Comparison of ENCODE assay signal across 32 cellular contexts in the genomic region with DNA sequence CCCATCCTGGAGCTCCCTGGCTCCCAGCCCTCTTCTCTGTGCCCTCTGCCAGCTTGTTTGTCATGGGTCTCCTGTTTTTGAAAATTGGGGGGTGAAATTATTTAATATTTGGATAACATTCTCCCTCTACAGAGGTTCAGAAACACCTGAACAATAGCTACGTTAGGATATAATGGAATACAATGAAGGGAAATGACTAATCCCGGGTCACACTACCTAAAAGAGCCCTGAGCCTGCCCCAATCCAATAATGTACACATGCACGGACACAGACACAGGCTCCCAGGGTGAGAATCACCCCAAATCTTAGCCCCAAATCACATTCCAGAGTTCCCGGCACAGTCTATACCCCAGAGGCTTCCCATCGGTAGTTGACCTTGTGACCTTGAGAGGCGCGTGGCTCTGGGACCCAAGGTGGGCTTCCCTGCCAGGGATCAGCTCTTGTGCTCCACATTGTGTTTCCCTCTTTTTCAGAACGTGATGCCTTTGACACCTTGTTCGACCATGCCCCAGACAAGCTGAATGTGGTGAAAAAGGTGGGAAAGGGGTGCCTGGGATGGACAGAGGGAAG.
"Had no signal": no experiment of that assay in that cellular context is flagged by ENCODE, and none has a peak within 500 bp of the region (broad histone marks: within the 10 kb centered on the region; RNA-seq: fewer than 3 reads in every experiment).

No MANE protein-coding gene starts in this region.

- H3K27me3 ChIP-seq: brain microvascular endothelial cell, Peyer's patch, SJSA1 had no signal

- H3K4me1 ChIP-seq: Peyer's patch had no signal

- H3K27me3 Mint-ChIP-seq: activated CD8-positive, alpha-beta T cell treated with anti-CD3 and anti-CD28 coated beads for 36 hours; activated naive CD8-positive, alpha-beta T cell treated with anti-CD3 and anti-CD28 coated beads for 36 hours had no signal

- DNase-seq: activated CD4-positive, alpha-beta T cell treated with anti-CD3 and anti-CD28 coated beads, Interleukin-2, amount 10 ng/mL, durations not matched to agents 24 days and 14 days; activated CD4-positive, alpha-beta T cell treated with anti-CD3 and anti-CD28 coated beads, Interleukin-2, amount 50 U/mL, for 4 hours; activated CD8-positive, alpha-beta T cell treated with anti-CD3 and anti-CD28 coated beads for 36 hours; activated effector memory CD4-positive, alpha-beta T cell treated with anti-CD3 and anti-CD28 coated beads, Interleukin-2, amount 50 U/mL, for 16 hours; activated naive CD4-positive, alpha-beta T cell; activated naive CD4-positive, alpha-beta T cell treated with anti-CD3 and anti-CD28 coated beads, Interleukin-2, amount 50 U/mL, for 16 hours; activated naive CD8-positive, alpha-beta T cell treated with anti-CD3 and anti-CD28 coated beads for 36 hours; activated T-cell treated with anti-CD3 and anti-CD28 coated beads, Interleukin-2, amount 50 U/mL, for 1 hour; activated T-cell treated with anti-CD3 and anti-CD28 coated beads, Interleukin-2, amount 50 U/mL, for 72 hours; amniotic stem cell; aorta; brain microvascular endothelial cell; Kasumi-1; KG1; MM.1S; MV-4-11; NCI-H1092; NCI-H1436 treated with DMSO at 0.1 percent for 48 hours; NCI-H1694 treated with DMSO at 0.1 percent for 48 hours; NCI-H2029; NCI-H345; NCI-H524 treated with DMSO at 0.1 percent for 48 hours; PC-3; Peyer's patch; RPMI8226; SHP77 treated with DMSO at 0.1 percent for 48 hours had no signal

- H3K4me1 Mint-ChIP-seq: activated CD4-positive, alpha-beta T cell treated with anti-CD3 and anti-CD28 coated beads, Interleukin-2, amount 10 ng/mL, durations not matched to agents 24 days and 14 days; activated naive CD8-positive, alpha-beta T cell treated with anti-CD3 and anti-CD28 coated beads for 36 hours; activated T-helper 17 cell treated with anti-CD3 and anti-CD28 coated beads, Interleukin-2, amount 50 U/mL, for 72 hours had no signal

- FAIRE-seq: TTC549 had no signal

- H3K9ac ChIP-seq: SK-N-SH had no signal

- H3K4me2 ChIP-seq: SK-N-SH had no signal

- H3K4me3 Mint-ChIP-seq: activated CD4-positive, alpha-beta T cell treated with anti-CD3 and anti-CD28 coated beads, Interleukin-2, amount 10 ng/mL, durations not matched to agents 24 days and 14 days; activated CD8-positive, alpha-beta T cell treated with anti-CD3 and anti-CD28 coated beads for 36 hours; activated naive CD8-positive, alpha-beta T cell treated with anti-CD3 and anti-CD28 coated beads for 36 hours; activated T-cell treated with anti-CD3 and anti-CD28 coated beads, Interleukin-2, amount 50 U/mL, for 72 hours; activated T-helper 17 cell treated with anti-CD3 and anti-CD28 coated beads, Interleukin-2, amount 50 U/mL, for 72 hours; T-helper 1 cell treated with Interleukin-12 subunit alpha and Interleukin-12 subunit beta and Interleukin-4 antibody, amounts not matched to agents 30 μg/mL and 1 μg/mL, for 36 hours; T-helper 2 cell treated with Interferon-gamma antibody and Interleukin-4, amounts not matched to agents 5 μg/mL and 100 μg/mL, for 36 hours had no signal

- H3K9me3 ChIP-seq: Peyer's patch, SJSA1, SK-N-SH had no signal

- H3K4me3 ChIP-seq: Peyer's patch, SJSA1 had no signal

- H3K27ac ChIP-seq: brain microvascular endothelial cell, Peyer's patch, SJSA1 had no signal

- H3K27ac Mint-ChIP-seq: activated CD4-positive, alpha-beta T cell treated with anti-CD3 and anti-CD28 coated beads, Interleukin-2, amount 10 ng/mL, durations not matched to agents 24 days and 14 days; activated CD8-positive, alpha-beta T cell treated with anti-CD3 and anti-CD28 coated beads for 36 hours; activated naive CD8-positive, alpha-beta T cell treated with anti-CD3 and anti-CD28 coated beads for 36 hours; activated T-cell treated with anti-CD3 and anti-CD28 coated beads, Interleukin-2, amount 50 U/mL, for 72 hours; activated T-helper 17 cell treated with anti-CD3 and anti-CD28 coated beads, Interleukin-2, amount 50 U/mL, for 72 hours; T-helper 1 cell treated with Interleukin-12 subunit alpha and Interleukin-12 subunit beta and Interleukin-4 antibody, amounts not matched to agents 30 μg/mL and 1 μg/mL, for 36 hours; T-helper 2 cell treated with Interferon-gamma antibody and Interleukin-4, amounts not matched to agents 5 μg/mL and 100 μg/mL, for 36 hours had no signal

- H3K9me3 Mint-ChIP-seq: activated CD4-positive, alpha-beta T cell treated with anti-CD3 and anti-CD28 coated beads, Interleukin-2, amount 10 ng/mL, durations not matched to agents 24 days and 14 days; activated CD8-positive, alpha-beta T cell treated with anti-CD3 and anti-CD28 coated beads for 36 hours; activated naive CD8-positive, alpha-beta T cell treated with anti-CD3 and anti-CD28 coated beads for 36 hours; activated T-cell treated with anti-CD3 and anti-CD28 coated beads, Interleukin-2, amount 50 U/mL, for 72 hours; activated T-helper 17 cell treated with anti-CD3 and anti-CD28 coated beads, Interleukin-2, amount 50 U/mL, for 72 hours; T-helper 1 cell treated with Interleukin-12 subunit alpha and Interleukin-12 subunit beta and Interleukin-4 antibody, amounts not matched to agents 30 μg/mL and 1 μg/mL, for 36 hours; T-helper 2 cell treated with Interferon-gamma antibody and Interleukin-4, amounts not matched to agents 5 μg/mL and 100 μg/mL, for 36 hours had no signal

- H3K36me3 Mint-ChIP-seq: activated naive CD8-positive, alpha-beta T cell treated with anti-CD3 and anti-CD28 coated beads for 36 hours had no signal
